ENCODE assay signal across 8 cellular contexts in genomic region chr20:44310664-44311639, GRCh38. TPM values are rescaled to one million over a fixed set of nuclear protein-coding genes. Genes with fewer than 3 reads are reported as not detected.
DNase-seq lines count a peak whose midpoint lies in the region; ATAC-seq and TF ChIP-seq lines count a peak whose summit lies in the region.

TSS of gene FITM2 (minus strand) at chr20:44311202. CDS start at chr20:44311148, 54 bp downstream.

- H3K27ac ChIP-seq in PC-9 (no peak within 1 kb of the TSS), esophagus squamous epithelium (peak within 1 kb of the TSS; percentile 70 to 83 (median 78))

- no peaks in the 10 kb centered on the region for H3K27me3 ChIP-seq in PC-9 (ENCODE audit: insufficient read depth, low read depth)
- no peaks in the 10 kb centered on the region for H3K27me3 ChIP-seq in esophagus squamous epithelium

- TF ChIP-seq CTCF in PC-9 (conservative IDR thresholded peaks at IDR 0.05) (peak; percentile 94), esophagus squamous epithelium (IDR thresholded peaks at IDR 0.05) (peak; percentile 89 to 99 (median 93))

- H3K9me3 ChIP-seq in PC-9 (ENCODE audit: insufficient read depth, low read depth) (no peaks in the 10 kb centered on the region), esophagus squamous epithelium (no peaks in the 10 kb centered on the region)

- H3K4me3 ChIP-seq in PC-9 (peak within 1 kb of the TSS; percentile 69), esophagus squamous epithelium (peak within 1 kb of the TSS; percentile 72 to 82 (median 78))

- DNase-seq in DMS79 treated with DMSO at 0.1 percent for 48 hours (lab: John Stamatoyannopoulos, UW): peak; percentile 70
- DNase-seq in KG1 (lab: John Stamatoyannopoulos, UW): peak; percentile 91
- peak; percentile 86 to 98 for DNase-seq in PC-9
- peak; percentile 99 for DNase-seq in activated T-cell treated with anti-CD3 and anti-CD28 coated beads, Interleukin-2, amount 50 U/mL, for 48 hours
- peak; percentile 91 for DNase-seq in esophagus squamous epithelium (lab: John Stamatoyannopoulos, UW)
- peak; percentile 99 for DNase-seq in myocyte (ENCODE audit: low read depth)
- peak; percentile 93 to 97 for DNase-seq in stimulated activated CD8-positive, alpha-beta memory T cell treated with anti-CD3 and anti-CD28 coated beads, Interleukin-7, amount 100 ng/mL, for 4 hours (ENCODE audit: low read depth in 2 of 2)

- H3K4me1 ChIP-seq in PC-9 (replicated peaks; ENCODE audit: insufficient read depth): peaks cover 10% of the 10 kb centered on the region
- peaks cover 14 to 27% (median 17%) of the 10 kb centered on the region in 3 donors for H3K4me1 ChIP-seq in esophagus squamous epithelium

- peak; percentile 87 for ATAC-seq in GM21723 (IDR thresholded peaks at IDR 0.05; ENCODE audit: unreplicated experiment)

- H3K36me3 ChIP-seq in PC-9 (ENCODE audit: low read depth): no peaks in the 10 kb centered on the region
- H3K36me3 ChIP-seq in esophagus squamous epithelium: peaks cover 0 to 13% (median 0%) of the 10 kb centered on the region in 3 donors

- H3F3A ChIP-seq in PC-9 (ENCODE audit: insufficient read depth, low read depth): no peaks in the 10 kb centered on the region

- CTCF ChIA-PET in PC-9 (lab: Charles Lee): interaction anchor here (0.5 to 2.6 kb wide), 9 partner anchors 14 to 420 kb away, joined by 3 to 28 read pairs (median 4); no protein-coding TSS in a partner anchor

- no peaks in the 10 kb centered on the region for H3K9me2 ChIP-seq in PC-9 (ENCODE audit: insufficient read depth)

- intact Hi-C loops in PC-9 (cut with micrococcal nuclease; ENCODE audit: unreplicated experiment): loop anchor here (1.0 to 10.0 kb wide), 4 partner anchors 75 to 194 kb away; no protein-coding TSS in a partner anchor
- intact Hi-C loops in esophagus squamous epithelium (cut with DNase I): loop anchor here (2.0 to 10.0 kb wide), 2 partner anchors 92 to 196 kb away; no protein-coding TSS in a partner anchor

- TF ChIP-seq POLR2A in esophagus squamous epithelium (IDR thresholded peaks at IDR 0.05): peak in 2 of 4 donors; percentile 44 to 63

- no peaks in the 10 kb centered on the region for H4K20me1 ChIP-seq in PC-9 (ENCODE audit: insufficient read depth)

- H2AFZ ChIP-seq in PC-9: peak within 1 kb of the TSS; percentile 91

- H3K79me2 ChIP-seq in PC-9 (ENCODE audit: low read depth): peaks cover 3% of the 10 kb centered on the region; the same call in 1 of the 2 replicates

- H3K4me2 ChIP-seq in PC-9: peak within 1 kb of the TSS; percentile 93

- no TSS peak for BruUV-seq in PC-9 (replicated peaks; lab: Mats Ljungman, UMichigan)

- POLR2A ChIA-PET in PC-9 (lab: Charles Lee; ENCODE audit: unreplicated experiment): interaction anchor here (0.5 to 0.6 kb wide), 3 partner anchors 134 to 228 kb away, joined by 3 to 5 read pairs (median 5); no protein-coding TSS in a partner anchor

- 2 to 5% methylated on average over 8 to 23 of the region's 70 CpGs for WGBS in esophagus squamous epithelium, 2 donors

RNA-seq across cellular contexts. Expression of gene FITM2, which starts in this region (rescaled TPM):
- total RNA-seq in PC-9 (2021): 6.1 and 7.4 TPM in 2 replicates
- 1 to 10 TPM; 2.1 to 4.8 (median 3.7) TPM for total RNA-seq in esophagus squamous epithelium
- total RNA-seq in myocyte: 10.8 and 12.0 TPM in 2 replicates
- polyA plus RNA-seq in myocyte (2012): 9.7 TPM
